In the genomic region with DNA sequence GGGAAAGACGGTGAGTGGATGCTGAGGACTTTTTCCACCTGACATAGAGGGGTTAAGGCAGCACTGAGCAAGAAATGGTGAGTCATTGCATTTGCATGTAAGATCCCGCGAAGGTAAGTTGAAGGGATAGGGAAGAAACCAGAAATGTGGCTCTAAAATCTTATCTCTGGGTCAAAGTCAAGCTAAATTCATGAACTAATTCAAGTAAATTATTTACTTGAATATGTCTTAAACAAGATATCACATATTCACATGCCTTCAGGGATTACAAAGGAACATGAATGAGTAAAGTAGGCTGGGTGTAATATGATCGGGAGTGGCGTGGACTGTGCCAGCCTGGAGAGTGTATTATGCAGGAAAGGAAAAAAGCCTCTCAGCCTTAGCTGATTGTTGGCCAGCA, we compare ENCODE assay signal across 14 cellular contexts.
DNase-seq lines count a peak whose midpoint lies in the region; TF ChIP-seq lines count a peak whose summit lies in the region.
"Had no signal": no experiment of that assay in that cellular context is flagged by ENCODE, and none has a peak within 500 bp of the region (broad histone marks: within the 10 kb centered on the region; RNA-seq: fewer than 3 reads in every experiment).

No MANE protein-coding gene starts in this region.

- H3K27ac ChIP-seq in HUES64 (ENCODE audit: low read depth, low read length) (peak overlapping the region; percentile 51; the same call in 1 of the 2 replicates), stomach (peak overlapping the region; percentile 30 to 59 (median 47))
- H3K27ac ChIP-seq: thyroid gland had no signal

- H3K9me3 ChIP-seq in HUES64 (ENCODE audit: insufficient read depth, low read depth, low read length), result peaks cover 3% of the 10 kb centered on the region; the same call in 1 of the 2 replicates
- H3K9me3 ChIP-seq in stomach, result no peaks in the 10 kb centered on the region
- H3K9me3 ChIP-seq: thyroid gland had no signal

- no peak for TF ChIP-seq CTCF in stomach (IDR thresholded peaks at IDR 0.05)

- 0 out of 2 replicates have a peak overlapping the region, but pooled peaks have one; percentile 11 for H3K9ac ChIP-seq in HUES64 (ENCODE audit: low read depth, low read length)

- H3K4me3 ChIP-seq in HUES64 (ENCODE audit: low read length) (no peak overlapping the region), stomach (no peak overlapping the region)
- H3K4me3 ChIP-seq: thyroid gland had no signal

- DNase-seq in astrocyte of the hippocampus (ENCODE audit: low read depth, low spot score) (peak; percentile 36), kidney glomerular epithelial cell (lab: John Stamatoyannopoulos, UW) (peak; percentile 57), stomach (peak; percentile 76), SIG-M5 treated with dmso at 0.1 percent for 504 hours (lab: John Stamatoyannopoulos, UW; ENCODE audit: unreplicated experiment) (no peak), NCI-H146 (lab: John Stamatoyannopoulos, UW) (no peak), NCI-H2107 (lab: John Stamatoyannopoulos, UW) (no peak), COR-L47 (lab: John Stamatoyannopoulos, UW) (no peak)
- DNase-seq: activated naive CD8-positive, alpha-beta T cell treated with anti-CD3 and anti-CD28 coated beads, Interleukin-2, amount 10 ng/mL, durations not matched to agents 7 days and 5 days; CD4-positive, alpha-beta memory T cell; left cardiac atrium; NCI-H510A; SHP77 treated with DMSO at 0.1 percent for 48 hours; thyroid gland had no signal

- H3K27me3 ChIP-seq in HUES64 (ENCODE audit: insufficient read depth, low read length), result no peaks in the 10 kb centered on the region
- H3K27me3 ChIP-seq in stomach, result no peaks in the 10 kb centered on the region
- H3K27me3 ChIP-seq: thyroid gland had no signal

- intact Hi-C loops in stomach (cut with DNase I; ENCODE audit: low total_unique reads), result no loop called here

- TF ChIP-seq EP300 in stomach (IDR thresholded peaks at IDR 0.05), result no peak

- H3K4me1 ChIP-seq in HUES64 (ENCODE audit: insufficient read depth, low read length) (peaks cover 59% of the 10 kb centered on the region), stomach (peaks cover 19 to 72% (median 53%) of the 10 kb centered on the region in 4 donors)

- no peak for TF ChIP-seq POLR2A in stomach (IDR thresholded peaks at IDR 0.05)

- WGBS in HUES64, result 42% methylated on average over 5 of the region's 5 CpGs
- 35 to 49% (median 40%) methylated on average over 5 of the region's 5 CpGs for WGBS in stomach, 5 donors

- H3K36me3 ChIP-seq in HUES64 (ENCODE audit: insufficient read depth, low read length) (no peaks in the 10 kb centered on the region), stomach (no peaks in the 10 kb centered on the region)
- H3K36me3 ChIP-seq: thyroid gland had no signal

Comparison
In these comparisons a context has a peak if more than half of its experiments do, and no peak if none do; other contexts are left out.
1. DNase-seq: peak in astrocyte of the hippocampus (single experiment), kidney glomerular epithelial cell (single experiment) and stomach (single experiment); none in SIG-M5 treated with dmso at 0.1 percent for 504 hours (single experiment), NCI-H146 (single experiment), NCI-H2107 (single experiment) and COR-L47 (single experiment).